Comparison of ENCODE assay signal across 1 cellular context in the genomic region with DNA sequence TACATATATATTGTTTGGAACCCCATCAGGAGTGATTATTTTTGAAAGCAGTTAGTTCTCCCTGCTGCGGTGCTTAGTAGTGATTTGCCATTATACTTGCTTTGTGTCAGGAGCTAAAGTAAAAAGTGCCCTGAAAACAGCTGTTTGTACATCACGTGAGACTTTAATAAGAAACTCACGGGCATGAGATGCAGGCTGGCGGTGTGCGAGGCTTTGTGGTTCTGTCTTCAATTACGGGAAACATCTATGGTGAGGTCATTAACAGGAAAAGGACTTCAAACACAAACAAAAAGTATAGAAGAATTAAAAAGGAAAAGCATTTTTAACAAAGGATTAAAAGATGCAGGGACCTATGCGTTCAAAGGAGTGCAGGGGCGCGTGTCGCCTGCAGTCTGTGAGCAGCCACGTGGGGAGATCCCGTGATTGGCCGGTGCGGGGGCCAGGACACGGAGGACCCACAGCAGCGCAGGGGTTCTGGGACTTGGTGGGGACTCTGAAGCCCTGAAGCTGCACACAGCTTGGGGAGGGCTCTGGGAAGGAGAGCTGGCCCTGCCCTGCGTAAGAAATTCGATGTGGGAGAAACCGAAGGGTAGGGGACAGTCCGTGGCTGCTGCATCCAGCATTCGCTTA.
TF ChIP-seq lines count a peak whose summit lies in the region.

No MANE protein-coding gene starts in this region.

TF ChIP-seq in H1, 55 proteins besides CTCF, POLR2A, EP300 and RAD21:
- TF ChIP-seq TBP (IDR thresholded peaks at IDR 0.05; ENCODE audit: low read depth, low read length) (no peak), CEBPB (IDR thresholded peaks at IDR 0.05; ENCODE audit: low read depth, low read length) (no peak), CHD7 (IDR thresholded peaks at IDR 0.05; ENCODE audit: insufficient replicate concordance, low read length) (no peak), HDAC2 (IDR thresholded peaks at IDR 0.05; ENCODE audit: borderline replicate concordance in 1 of 2, low read depth in 2 of 2, low read length in 2 of 2) (no peak), CHD1 (IDR thresholded peaks at IDR 0.05; ENCODE audit: low read depth, low read length) (no peak), SP1 (IDR thresholded peaks at IDR 0.05; ENCODE audit: low read depth, low read length) (no peak), TCF12 (IDR thresholded peaks at IDR 0.05; ENCODE audit: low read depth, low read length) (no peak), CTBP2 (IDR thresholded peaks at IDR 0.05; ENCODE audit: borderline replicate concordance, insufficient read depth, insufficient read length, low read length) (no peak), CREB1 (IDR thresholded peaks at IDR 0.05) (no peak), EZH2 (IDR thresholded peaks at IDR 0.05; ENCODE audit: low read depth, low read length, severe bottlenecking) (no peak), CHD2 (IDR thresholded peaks at IDR 0.05; ENCODE audit: low read length) (no peak), JUND (IDR thresholded peaks at IDR 0.05; ENCODE audit: low read length) (no peak), ASH2L (IDR thresholded peaks at IDR 0.05; ENCODE audit: low read length) (no peak), BACH1 (IDR thresholded peaks at IDR 0.05; ENCODE audit: low read length) (no peak), RNF2 (IDR thresholded peaks at IDR 0.05; ENCODE audit: borderline replicate concordance, low read depth, low read length, missing control alignments, poor library complexity, severe bottlenecking) (no peak), SIX5 (IDR thresholded peaks at IDR 0.05; ENCODE audit: low read depth, low read length) (no peak), PHF8 (conservative IDR thresholded peaks at IDR 0.05; ENCODE audit: low read depth, low read length) (no peak), GTF2F1 (IDR thresholded peaks at IDR 0.05; ENCODE audit: borderline replicate concordance, low read depth, low read length) (no peak), RBBP5 (IDR thresholded peaks at IDR 0.05; ENCODE audit: borderline replicate concordance, low read depth, low read length) (no peak), KDM5A (IDR thresholded peaks at IDR 0.05; ENCODE audit: low read length) (no peak)
